In genomic region chr7:103094102-103094501, GRCh38 we compare ENCODE assay signal across 2 cellular contexts.
TF ChIP-seq lines count a peak whose summit lies in the region.

No MANE protein-coding gene starts in this region.

TF ChIP-seq in HCT116, 20 proteins besides CTCF, POLR2A, EP300 and RAD21 (continued from another document):
- TF ChIP-seq POLR2AphosphoS5 (IDR thresholded peaks at IDR 0.05; ENCODE audit: low read depth, low read length) (no peak), EZH2phosphoT487 (IDR thresholded peaks at IDR 0.05; ENCODE audit: borderline replicate concordance) (no peak), ELF1 (IDR thresholded peaks at IDR 0.05; ENCODE audit: borderline replicate concordance, low read depth) (no peak), ZNF274 (IDR thresholded peaks at IDR 0.05; ENCODE audit: low read depth, low read length) (no peak), JUND (IDR thresholded peaks at IDR 0.05) (no peak), ATF3 (IDR thresholded peaks at IDR 0.05) (no peak), ZFX (IDR thresholded peaks at IDR 0.05) (no peak), MAX (IDR thresholded peaks at IDR 0.05) (no peak), REST (IDR thresholded peaks at IDR 0.05; ENCODE audit: low read depth) (no peak)

TF ChIP-seq in SK-N-SH treated with all-trans-retinoic acid at 6 μM for 48 hours, 23 proteins besides CTCF, POLR2A, EP300 and RAD21 (continued from another document):
- no peak for TF ChIP-seq TSHZ2 (CRISPR knock-in tag; IDR thresholded peaks at IDR 0.05)
- no peak for TF ChIP-seq PPARA (CRISPR knock-in tag; IDR thresholded peaks at IDR 0.05; ENCODE audit: borderline replicate concordance)
- no peak for TF ChIP-seq CSDC2 (CRISPR knock-in tag; IDR thresholded peaks at IDR 0.05)
- no peak for TF ChIP-seq ZNF70 (CRISPR knock-in tag; IDR thresholded peaks at IDR 0.05)
